Comparison of ENCODE assay signal across 10 cellular contexts in genomic region chr18:79484661-79485621, GRCh38.
DNase-seq lines count a peak whose midpoint lies in the region; ATAC-seq and TF ChIP-seq lines count a peak whose summit lies in the region.
"Had no signal": no experiment of that assay in that cellular context is flagged by ENCODE, and none has a peak within 500 bp of the region (broad histone marks: within the 10 kb centered on the region; RNA-seq: fewer than 3 reads in every experiment).

No MANE protein-coding gene starts in this region.

- ATAC-seq in HG02678 (IDR thresholded peaks at IDR 0.05; ENCODE audit: unreplicated experiment) (no peak), HG03571 (IDR thresholded peaks at IDR 0.05; ENCODE audit: unreplicated experiment) (no peak), GM21360 (IDR thresholded peaks at IDR 0.05; ENCODE audit: unreplicated experiment) (no peak)

- H3K4me2 ChIP-seq in PC-9: no peak overlapping the region
- H3K4me2 ChIP-seq: KMS-11 had no signal

- H3K79me2 ChIP-seq in PC-9 (ENCODE audit: low read depth): no peaks in the 10 kb centered on the region

- no peaks in the 10 kb centered on the region for H3K9me2 ChIP-seq in PC-9 (ENCODE audit: insufficient read depth)

- H3K4me1 ChIP-seq in PC-9 (replicated peaks; ENCODE audit: insufficient read depth) (no peaks in the 10 kb centered on the region), rectal smooth muscle tissue (ENCODE audit: control insufficient read depth, insufficient read depth, low read length) (peaks cover 2% of the 10 kb centered on the region)

- no peak overlapping the region for H3K9ac ChIP-seq in rectal smooth muscle tissue (ENCODE audit: low read length)
- H3K9ac ChIP-seq: KMS-11 had no signal

- intact Hi-C loops in PC-9 (cut with micrococcal nuclease; ENCODE audit: unreplicated experiment): no loop called here

- H3K4me3 ChIP-seq in PC-9 (no peak overlapping the region), fibroblast of pulmonary artery (replicated peaks; ENCODE audit: low read depth, low read length) (no peak overlapping the region), rectal smooth muscle tissue (ENCODE audit: low read length) (peak overlapping the region; percentile 1)

- no peak overlapping the region for H3K27ac ChIP-seq in PC-9
- peak overlapping the region; percentile 50 for H3K27ac ChIP-seq in rectal smooth muscle tissue (ENCODE audit: low read depth, low read length)
- H3K27ac ChIP-seq: KMS-11 had no signal

- peaks cover 12% of the 10 kb centered on the region; the same call in 1 of the 2 replicates for H3K27me3 ChIP-seq in PC-9 (ENCODE audit: insufficient read depth, low read depth)
- no peaks in the 10 kb centered on the region for H3K27me3 ChIP-seq in rectal smooth muscle tissue (ENCODE audit: control insufficient read depth, insufficient read depth, low read length)

- no peaks in the 10 kb centered on the region for H3K36me3 ChIP-seq in PC-9 (ENCODE audit: low read depth)
- peaks cover 7% of the 10 kb centered on the region for H3K36me3 ChIP-seq in rectal smooth muscle tissue (ENCODE audit: control insufficient read depth, insufficient read depth, low read length)

- H3F3A ChIP-seq in PC-9 (ENCODE audit: insufficient read depth, low read depth): no peaks in the 10 kb centered on the region

- BruUV-seq in PC-9 (replicated peaks; lab: Mats Ljungman, UMichigan): no TSS peak

- TF ChIP-seq CTCF in PC-9 (conservative IDR thresholded peaks at IDR 0.05) (no peak), fibroblast of pulmonary artery (IDR thresholded peaks at IDR 0.05; ENCODE audit: low read length, missing control alignments) (no peak)

- no peaks in the 10 kb centered on the region for H4K20me1 ChIP-seq in PC-9 (ENCODE audit: insufficient read depth)

- no peaks in the 10 kb centered on the region for H3K9me3 ChIP-seq in PC-9 (ENCODE audit: insufficient read depth, low read depth)

- H2AFZ ChIP-seq in PC-9: no peak overlapping the region

- CTCF ChIA-PET in PC-9 (lab: Charles Lee): no interaction called here

- peak; percentile 9 for DNase-seq in DMS79 treated with DMSO at 0.1 percent for 48 hours (lab: John Stamatoyannopoulos, UW)
- DNase-seq in PC-9: peak; percentile 58 to 61
- peak; percentile 98 for DNase-seq in fibroblast of pulmonary artery (ENCODE audit: low read depth)
- no peak for DNase-seq in NCI-H1436 treated with DMSO at 0.1 percent for 48 hours (lab: John Stamatoyannopoulos, UW)
- DNase-seq: substantia nigra had no signal

- POLR2A ChIA-PET in PC-9 (lab: Charles Lee; ENCODE audit: unreplicated experiment): no interaction called here
